In genomic region chr12:57118711-57119271, GRCh38 we compare ENCODE assay signal across 11 cellular contexts. TPM values are rescaled to one million over a fixed set of nuclear protein-coding genes. Genes with fewer than 3 reads are reported as not detected.
DNase-seq lines count a peak whose midpoint lies in the region; ATAC-seq, FAIRE-seq and TF ChIP-seq lines count a peak whose summit lies in the region.
"Had no signal": no experiment of that assay in that cellular context is flagged by ENCODE, and none has a peak within 500 bp of the region (broad histone marks: within the 10 kb centered on the region; RNA-seq: fewer than 3 reads in every experiment).

No MANE protein-coding gene starts in this region.

- TF ChIP-seq RAD21 in HepG2 (CRISPR knock-in tag; IDR thresholded peaks at IDR 0.05) = no peak

- peak; percentile 55 to 72 (median 64) for ATAC-seq in right lobe of liver
- no peak for ATAC-seq in HepG2
- ATAC-seq in heart right ventricle = peak; percentile 47 to 82 (median 66)
- peak; percentile 37 for ATAC-seq in aorta (ENCODE audit: low FRiP score)
- no peak for ATAC-seq in GM21360 (IDR thresholded peaks at IDR 0.05; ENCODE audit: unreplicated experiment)
- no peak for ATAC-seq in GM21723 (IDR thresholded peaks at IDR 0.05; ENCODE audit: unreplicated experiment)

- no peak overlapping the region for H3K9ac ChIP-seq in HepG2 (ENCODE audit: insufficient read depth, low read depth, low read length)

- no peak for FAIRE-seq in HepG2 (lab: Jason Lieb, UNC)

- H3K27ac ChIP-seq in right lobe of liver (no peak overlapping the region), HepG2 (ENCODE audit: extremely low read length, insufficient read depth, low read length) (no peak overlapping the region), RWPE1 (peak overlapping the region; percentile 78), heart right ventricle (peak overlapping the region in 3 of 10 donors; percentile 7 to 65 (median 29)), aorta (ENCODE audit: low read depth in 1 of 2, low read length in 2 of 2) (no peak overlapping the region)

- no peak overlapping the region for H3K4me3 ChIP-seq in right lobe of liver
- no peak overlapping the region for H3K4me3 ChIP-seq in HepG2 (replicated peaks in 1 of 3; ENCODE audit: insufficient read depth in 1 of 3, low read depth in 2 of 3, low read length in 3 of 3)
- H3K4me3 ChIP-seq in heart right ventricle = no peak overlapping the region
- H3K4me3 ChIP-seq in aorta (ENCODE audit: low read length in 2 of 2) = no peak overlapping the region

- TF ChIP-seq POLR2A in right lobe of liver (IDR thresholded peaks at IDR 0.05) (no peak), HepG2 (IDR thresholded peaks at IDR 0.05; ENCODE audit: insufficient read depth in 1 of 2, low read depth in 2 of 2, low read length in 2 of 2) (no peak)

- no peaks in the 10 kb centered on the region for H3K79me2 ChIP-seq in HepG2 (ENCODE audit: insufficient read depth, low read length)

- TF ChIP-seq CTCF in right lobe of liver (IDR thresholded peaks at IDR 0.05) (no peak), HepG2 (CRISPR knock-in tag; IDR thresholded peaks at IDR 0.05) (no peak), RWPE1 (conservative IDR thresholded peaks at IDR 0.05; ENCODE audit: low read depth) (no peak), heart right ventricle (IDR thresholded peaks at IDR 0.05) (no peak)

- no peak for TF ChIP-seq EP300 in HepG2 (IDR thresholded peaks at IDR 0.05; ENCODE audit: low read depth in 2 of 2, low read length in 2 of 2)
- no peak for TF ChIP-seq EP300 in HepG2 (CRISPR knock-in tag; IDR thresholded peaks at IDR 0.05; ENCODE audit: borderline replicate concordance)

- BruUV-seq in HepG2 (replicated peaks; lab: Mats Ljungman, UMichigan) = no TSS peak

- H3K4me2 ChIP-seq in HepG2 (ENCODE audit: low read depth, low read length) = no peak overlapping the region

- in situ Hi-C loops in HepG2 (cut with HindIII; ENCODE audit: extremely low pct_ligation_motif_present, low pct_unique_long_range_greater_than_20kb) = no loop called here

- H3K4me1 ChIP-seq in right lobe of liver (no peaks in the 10 kb centered on the region), HepG2 (ENCODE audit: insufficient read depth, low read length) (peaks cover 3% of the 10 kb centered on the region), heart right ventricle (peaks cover 0 to 21% (median 0%) of the 10 kb centered on the region in 9 donors), aorta (ENCODE audit: control insufficient read depth in 1 of 2, insufficient read depth in 2 of 2, low read length in 2 of 2) (no peaks in the 10 kb centered on the region)

- no peak overlapping the region for H2AFZ ChIP-seq in HepG2 (ENCODE audit: low read length)

- POLR2A ChIA-PET in HepG2 (lab: Yijun Ruan, JAX) (no interaction called here), RWPE1 (lab: Yijun Ruan, JAX; ENCODE audit: low non-redundant PET) (no interaction called here)

- no peaks in the 10 kb centered on the region for H3K36me3 ChIP-seq in right lobe of liver
- no peaks in the 10 kb centered on the region for H3K36me3 ChIP-seq in HepG2 (replicated peaks in 1 of 2; ENCODE audit: control insufficient read depth in 1 of 2, insufficient read depth in 2 of 2, low read length in 2 of 2)
- no peaks in the 10 kb centered on the region for H3K36me3 ChIP-seq in heart right ventricle
- no peaks in the 10 kb centered on the region for H3K36me3 ChIP-seq in aorta (ENCODE audit: control insufficient read depth in 1 of 2, insufficient read depth in 2 of 2, low read length in 1 of 2)

- DNase-seq in right lobe of liver (no peak), HepG2 (ENCODE audit: low spot score) (no peak), RWPE1 (ENCODE audit: low spot score) (peak; percentile 46), heart right ventricle (no peak), aorta (no peak), LoVo (ENCODE audit: low spot score) (no peak)
- DNase-seq: NCI-H187 treated with DMSO at 0.1 percent for 48 hours had no signal

- CTCF ChIA-PET in HepG2 (lab: Yijun Ruan, JAX; ENCODE audit: low intra/inter-chr PET ratio, low total read pairs) = no interaction called here
- CTCF ChIA-PET in RWPE1 (lab: Yijun Ruan, JAX) = interaction anchor here (0.8 to 1.4 kb wide), 2 partner anchors 57 to 121 kb away, joined by 3 to 4 read pairs; no protein-coding TSS in a partner anchor

- H4K20me1 ChIP-seq in HepG2 (ENCODE audit: insufficient read depth, low read length) = no peaks in the 10 kb centered on the region

- no CpG with 5 or more reads among the region's 1 CpG for WGBS in right lobe of liver (ENCODE audit: insufficient coverage, low coverage, low lambda C conversion rate, missing lambda C conversion rate)
- no CpG with 5 or more reads among the region's 1 CpG for WGBS in HepG2 (ENCODE audit: low lambda C conversion rate)
- WGBS in heart right ventricle, 2 donors = 69 to 94% methylated on average over 1 of the region's 1 CpG
- 80 to 93% methylated on average over 1 of the region's 1 CpG for WGBS in aorta, 2 donors

- H3K9me3 ChIP-seq in right lobe of liver (no peaks in the 10 kb centered on the region), HepG2 (ENCODE audit: low read length) (no peaks in the 10 kb centered on the region), heart right ventricle (no peaks in the 10 kb centered on the region), aorta (ENCODE audit: control insufficient read depth, low read length) (no peaks in the 10 kb centered on the region)

- H3K27me3 ChIP-seq in right lobe of liver (no peaks in the 10 kb centered on the region), HepG2 (ENCODE audit: control insufficient read depth in 1 of 2, insufficient read depth in 2 of 2, low read length in 2 of 2) (no peaks in the 10 kb centered on the region), heart right ventricle (no peaks in the 10 kb centered on the region), aorta (ENCODE audit: control insufficient read depth in 1 of 2, insufficient read depth in 2 of 2, low read length in 1 of 2) (no peaks in the 10 kb centered on the region)

- intact Hi-C loops in right lobe of liver (cut with DNase I) (loop anchor here in 1 of 2 donors (5.0 kb wide), 1 partner anchor 106 kb away; no protein-coding TSS in a partner anchor), HepG2 (cut with micrococcal nuclease; ENCODE audit: unreplicated experiment) (no loop called here), heart right ventricle (cut with DNase I) (loop anchor here in 1 of 10 donors (10.0 kb wide), 1 partner anchor 104 kb away; the partner anchor contains the start of gene TAC3), aorta (cut with DNase I) (no loop called here)

RNA-seq across cellular contexts. Expression of gene STAT6, which starts 7.6 kb away (rescaled TPM):
- 100 to 1,000 TPM in 3 of 6 experiments, 10 to 100 TPM in 3; 61.8 to 108 (median 94.7) TPM for total RNA-seq in right lobe of liver
- total RNA-seq in HepG2 (2016; rRNA removed; fragmentation: Illumina TruSeq; extraction: Trizol) = 19.4 and 28.0 TPM in 2 replicates
- total RNA-seq in HepG2 (2016; cell fraction: cytosol; rRNA removed; fragmentation: Illumina TruSeq; extraction: Trizol; ENCODE audit: low read depth) = 6.8 and 8.2 TPM in 2 replicates
- 16.5 and 28.8 TPM in 2 replicates for total RNA-seq in HepG2 (2016; cell fraction: insoluble cytoplasmic fraction; rRNA removed; fragmentation: Illumina TruSeq; extraction: Trizol)
- total RNA-seq in HepG2 (2016; cell fraction: membrane; rRNA removed; fragmentation: Illumina TruSeq; extraction: Trizol) = 12.1 and 12.8 TPM in 2 replicates
- total RNA-seq in HepG2 (2016; cell fraction: nucleus; rRNA removed; fragmentation: Illumina TruSeq; extraction: Trizol) = 25.5 and 33.3 TPM in 2 replicates
- polyA plus RNA-seq in HepG2 (2011; rRNA removed) = 62.2 and 68.7 TPM in 2 replicates
- 28.2 and 38.4 TPM in 2 replicates for polyA plus RNA-seq in HepG2 (2011; cell fraction: cytosol; rRNA removed)
- 203 and 258 TPM in 2 replicates for polyA plus RNA-seq in HepG2 (2011; cell fraction: nucleus; rRNA removed)
- 33.9 and 37.3 TPM in 2 replicates for polyA plus RNA-seq in HepG2 (2012)
- polyA plus RNA-seq in HepG2 (2016; cell fraction: cytosol; fragmentation: Illumina TruSeq; extraction: Trizol; ENCODE audit: low read depth) = 3.4 and 3.9 TPM in 2 replicates
- 16.5 and 19.0 TPM in 2 replicates for polyA plus RNA-seq in HepG2 (2016; cell fraction: insoluble cytoplasmic fraction; fragmentation: Illumina TruSeq; extraction: Trizol; ENCODE audit: low read depth)
- polyA plus RNA-seq in HepG2 (2016; cell fraction: membrane; fragmentation: Illumina TruSeq; extraction: Trizol; ENCODE audit: low read depth) = 8.0 and 8.1 TPM in 2 replicates
- 87.2 and 88.4 TPM in 2 replicates for polyA plus RNA-seq in HepG2 (2016; cell fraction: nucleus; fragmentation: Illumina TruSeq; extraction: Trizol; ENCODE audit: insufficient read depth, low read depth)
- 65.8 and 169 TPM in 2 replicates for polyA minus RNA-seq in HepG2 (2011; rRNA and poly(A)+ RNA removed; ENCODE audit: low replicate concordance)
- 16.4 and 22.5 TPM in 2 replicates for polyA minus RNA-seq in HepG2 (2011; cell fraction: cytosol; rRNA and poly(A)+ RNA removed)
- polyA minus RNA-seq in HepG2 (2011; cell fraction: nucleus; rRNA and poly(A)+ RNA removed) = 34.6 and 43.3 TPM in 2 replicates
- total RNA-seq in heart right ventricle = 10 to 100 TPM; 23.3 to 72.3 (median 38.0) TPM
- 10 to 100 TPM; 36.0 to 77.8 TPM for polyA plus RNA-seq in heart right ventricle
- total RNA-seq in aorta = 100 to 1,000 TPM; 199 to 258 TPM
- polyA plus RNA-seq in aorta = 100 to 1,000 TPM in 1 of 2 donors, 10 to 100 TPM in 1; 99.8 to 382 TPM

RNA-seq across cellular contexts. Expression of gene LRP1, which starts 9.5 kb away (rescaled TPM):
- total RNA-seq in right lobe of liver (100 to 1,000 TPM; 268 to 387 (median 301) TPM), HepG2 (2016; rRNA removed; fragmentation: Illumina TruSeq; extraction: Trizol) (14.7 and 16.5 TPM in 2 replicates), heart right ventricle (100 to 1,000 TPM in 4 of 10 donors, 10 to 100 TPM in 6; 46.3 to 259 (median 82.7) TPM), aorta (100 to 1,000 TPM; 517 to 992 TPM)
- total RNA-seq in HepG2 (2016; cell fraction: cytosol; rRNA removed; fragmentation: Illumina TruSeq; extraction: Trizol; ENCODE audit: low read depth) = 7.0 and 7.1 TPM in 2 replicates
- 12.6 and 13.0 TPM in 2 replicates for total RNA-seq in HepG2 (2016; cell fraction: insoluble cytoplasmic fraction; rRNA removed; fragmentation: Illumina TruSeq; extraction: Trizol)
- 9.7 and 10.2 TPM in 2 replicates for total RNA-seq in HepG2 (2016; cell fraction: membrane; rRNA removed; fragmentation: Illumina TruSeq; extraction: Trizol)
- total RNA-seq in HepG2 (2016; cell fraction: nucleus; rRNA removed; fragmentation: Illumina TruSeq; extraction: Trizol) = 47.7 and 58.7 TPM in 2 replicates
- polyA plus RNA-seq in HepG2 (2011; rRNA removed) (30.8 and 33.6 TPM in 2 replicates), heart right ventricle (10 to 100 TPM; 46.6 to 46.7 TPM), aorta (100 to 1,000 TPM in 1 of 2 donors, 10 to 100 TPM in 1; 36.8 to 223 TPM)
- polyA plus RNA-seq in HepG2 (2011; cell fraction: cytosol; rRNA removed) = 30.4 and 39.0 TPM in 2 replicates
- 188 and 243 TPM in 2 replicates for polyA plus RNA-seq in HepG2 (2011; cell fraction: nucleus; rRNA removed)
- 92.4 and 98.3 TPM in 2 replicates for polyA plus RNA-seq in HepG2 (2012)
- polyA plus RNA-seq in HepG2 (2016; cell fraction: cytosol; fragmentation: Illumina TruSeq; extraction: Trizol; ENCODE audit: low read depth) = 2.5 TPM in 2 replicates
- 11.6 and 18.1 TPM in 2 replicates for polyA plus RNA-seq in HepG2 (2016; cell fraction: insoluble cytoplasmic fraction; fragmentation: Illumina TruSeq; extraction: Trizol; ENCODE audit: low read depth)
- 4.9 TPM in 2 replicates for polyA plus RNA-seq in HepG2 (2016; cell fraction: membrane; fragmentation: Illumina TruSeq; extraction: Trizol; ENCODE audit: low read depth)
- polyA plus RNA-seq in HepG2 (2016; cell fraction: nucleus; fragmentation: Illumina TruSeq; extraction: Trizol; ENCODE audit: insufficient read depth, low read depth) = 95.2 and 99.3 TPM in 2 replicates
- 6.6 and 218 TPM in 2 replicates for polyA minus RNA-seq in HepG2 (2011; rRNA and poly(A)+ RNA removed; ENCODE audit: low replicate concordance)
- 92.2 and 104 TPM in 2 replicates for polyA minus RNA-seq in HepG2 (2011; cell fraction: cytosol; rRNA and poly(A)+ RNA removed)
- 85.0 and 102 TPM in 2 replicates for polyA minus RNA-seq in HepG2 (2011; cell fraction: nucleus; rRNA and poly(A)+ RNA removed)

RNA-seq across cellular contexts. Expression of gene LRP1-AS, which starts 28.6 kb away (rescaled TPM):
- total RNA-seq in right lobe of liver = not detected
- not detected in 2 replicates for total RNA-seq in HepG2 (2016; rRNA removed; fragmentation: Illumina TruSeq; extraction: Trizol)
- total RNA-seq in HepG2 (2016; cell fraction: cytosol; rRNA removed; fragmentation: Illumina TruSeq; extraction: Trizol; ENCODE audit: low read depth) = not detected in 2 replicates
- not detected in 2 replicates for total RNA-seq in HepG2 (2016; cell fraction: insoluble cytoplasmic fraction; rRNA removed; fragmentation: Illumina TruSeq; extraction: Trizol)
- not detected in 2 replicates for total RNA-seq in HepG2 (2016; cell fraction: membrane; rRNA removed; fragmentation: Illumina TruSeq; extraction: Trizol)
- not detected in 2 replicates for total RNA-seq in HepG2 (2016; cell fraction: nucleus; rRNA removed; fragmentation: Illumina TruSeq; extraction: Trizol)
- 0.20 TPM in 1 of 2 replicates, not detected in the other for polyA plus RNA-seq in HepG2 (2011; rRNA removed)
- polyA plus RNA-seq in HepG2 (2011; cell fraction: cytosol; rRNA removed) = not detected in 2 replicates
- not detected in 2 replicates for polyA plus RNA-seq in HepG2 (2011; cell fraction: nucleus; rRNA removed)
- not detected in 2 replicates for polyA plus RNA-seq in HepG2 (2012)
- polyA plus RNA-seq in HepG2 (2016; cell fraction: cytosol; fragmentation: Illumina TruSeq; extraction: Trizol; ENCODE audit: low read depth) = not detected in 2 replicates
- not detected in 2 replicates for polyA plus RNA-seq in HepG2 (2016; cell fraction: insoluble cytoplasmic fraction; fragmentation: Illumina TruSeq; extraction: Trizol; ENCODE audit: low read depth)
- not detected in 2 replicates for polyA plus RNA-seq in HepG2 (2016; cell fraction: membrane; fragmentation: Illumina TruSeq; extraction: Trizol; ENCODE audit: low read depth)
- not detected in 2 replicates for polyA plus RNA-seq in HepG2 (2016; cell fraction: nucleus; fragmentation: Illumina TruSeq; extraction: Trizol; ENCODE audit: insufficient read depth, low read depth)
- not detected in 2 replicates for polyA minus RNA-seq in HepG2 (2011; rRNA and poly(A)+ RNA removed; ENCODE audit: low replicate concordance)
- polyA minus RNA-seq in HepG2 (2011; cell fraction: cytosol; rRNA and poly(A)+ RNA removed) = not detected in 2 replicates
- polyA minus RNA-seq in HepG2 (2011; cell fraction: nucleus; rRNA and poly(A)+ RNA removed) = not detected in 2 replicates
- not detected for total RNA-seq in heart right ventricle
- polyA plus RNA-seq in heart right ventricle = not detected
- not detected for total RNA-seq in aorta
- not detected for polyA plus RNA-seq in aorta
- total RNA-seq: CD8-positive, alpha-beta memory T cell; fibroblast of villous mesenchyme had no signal
- polyA plus RNA-seq: CD8-positive, alpha-beta memory T cell had no signal

RNA-seq across cellular contexts. Expression of gene NAB2, which starts 29.9 kb away (rescaled TPM):
- total RNA-seq in right lobe of liver (10 to 100 TPM in 2 of 6 experiments, 1 to 10 TPM in 4; 6.1 to 13.1 (median 8.9) TPM), HepG2 (2016; rRNA removed; fragmentation: Illumina TruSeq; extraction: Trizol) (11.0 and 11.7 TPM in 2 replicates), heart right ventricle (10 to 100 TPM in 9 of 10 donors, 1 to 10 TPM in 1; 9.5 to 16.2 (median 12.0) TPM), aorta (10 to 100 TPM; 31.6 to 48.4 TPM)
- total RNA-seq in HepG2 (2016; cell fraction: cytosol; rRNA removed; fragmentation: Illumina TruSeq; extraction: Trizol; ENCODE audit: low read depth) = 3.0 and 3.6 TPM in 2 replicates
- total RNA-seq in HepG2 (2016; cell fraction: insoluble cytoplasmic fraction; rRNA removed; fragmentation: Illumina TruSeq; extraction: Trizol) = 11.0 and 11.7 TPM in 2 replicates
- total RNA-seq in HepG2 (2016; cell fraction: membrane; rRNA removed; fragmentation: Illumina TruSeq; extraction: Trizol) = 6.6 and 6.9 TPM in 2 replicates
- total RNA-seq in HepG2 (2016; cell fraction: nucleus; rRNA removed; fragmentation: Illumina TruSeq; extraction: Trizol) = 5.9 and 6.3 TPM in 2 replicates
- polyA plus RNA-seq in HepG2 (2011; rRNA removed) (12.9 and 17.5 TPM in 2 replicates), heart right ventricle (10 to 100 TPM; 15.0 to 20.2 TPM), aorta (10 to 100 TPM; 19.8 to 32.2 TPM)
- 11.8 and 13.8 TPM in 2 replicates for polyA plus RNA-seq in HepG2 (2011; cell fraction: cytosol; rRNA removed)
- 15.3 and 15.9 TPM in 2 replicates for polyA plus RNA-seq in HepG2 (2011; cell fraction: nucleus; rRNA removed)
- polyA plus RNA-seq in HepG2 (2012) = 8.1 and 11.0 TPM in 2 replicates
- polyA plus RNA-seq in HepG2 (2016; cell fraction: cytosol; fragmentation: Illumina TruSeq; extraction: Trizol; ENCODE audit: low read depth) = 1.9 and 2.1 TPM in 2 replicates
- polyA plus RNA-seq in HepG2 (2016; cell fraction: insoluble cytoplasmic fraction; fragmentation: Illumina TruSeq; extraction: Trizol; ENCODE audit: low read depth) = 11.1 and 11.2 TPM in 2 replicates
- 4.3 and 4.7 TPM in 2 replicates for polyA plus RNA-seq in HepG2 (2016; cell fraction: membrane; fragmentation: Illumina TruSeq; extraction: Trizol; ENCODE audit: low read depth)
- 14.2 and 14.8 TPM in 2 replicates for polyA plus RNA-seq in HepG2 (2016; cell fraction: nucleus; fragmentation: Illumina TruSeq; extraction: Trizol; ENCODE audit: insufficient read depth, low read depth)
- 19.1 and 23.7 TPM in 2 replicates for polyA minus RNA-seq in HepG2 (2011; rRNA and poly(A)+ RNA removed; ENCODE audit: low replicate concordance)
- polyA minus RNA-seq in HepG2 (2011; cell fraction: cytosol; rRNA and poly(A)+ RNA removed) = 9.8 and 9.9 TPM in 2 replicates
- polyA minus RNA-seq in HepG2 (2011; cell fraction: nucleus; rRNA and poly(A)+ RNA removed) = 5.2 and 7.7 TPM in 2 replicates

RNA-seq across cellular contexts. Expression of gene NEMP1, which starts 40.2 kb away (rescaled TPM):
- total RNA-seq in right lobe of liver = 1 to 10 TPM; 3.8 to 6.2 (median 4.8) TPM
- total RNA-seq in HepG2 (2016; rRNA removed; fragmentation: Illumina TruSeq; extraction: Trizol) = 8.3 and 12.9 TPM in 2 replicates
- 1.1 and 1.5 TPM in 2 replicates for total RNA-seq in HepG2 (2016; cell fraction: cytosol; rRNA removed; fragmentation: Illumina TruSeq; extraction: Trizol; ENCODE audit: low read depth)
- total RNA-seq in HepG2 (2016; cell fraction: insoluble cytoplasmic fraction; rRNA removed; fragmentation: Illumina TruSeq; extraction: Trizol) = 8.4 and 12.6 TPM in 2 replicates
- 3.9 and 4.4 TPM in 2 replicates for total RNA-seq in HepG2 (2016; cell fraction: membrane; rRNA removed; fragmentation: Illumina TruSeq; extraction: Trizol)
- total RNA-seq in HepG2 (2016; cell fraction: nucleus; rRNA removed; fragmentation: Illumina TruSeq; extraction: Trizol) = 18.4 and 20.1 TPM in 2 replicates
- 7.4 and 11.4 TPM in 2 replicates for polyA plus RNA-seq in HepG2 (2011; rRNA removed)
- polyA plus RNA-seq in HepG2 (2011; cell fraction: cytosol; rRNA removed) = 4.1 and 4.8 TPM in 2 replicates
- polyA plus RNA-seq in HepG2 (2011; cell fraction: nucleus; rRNA removed) = 14.3 and 15.1 TPM in 2 replicates
- 4.5 and 6.4 TPM in 2 replicates for polyA plus RNA-seq in HepG2 (2012)
- polyA plus RNA-seq in HepG2 (2016; cell fraction: cytosol; fragmentation: Illumina TruSeq; extraction: Trizol; ENCODE audit: low read depth) = 0.51 and 0.62 TPM in 2 replicates
- 5.7 and 6.0 TPM in 2 replicates for polyA plus RNA-seq in HepG2 (2016; cell fraction: insoluble cytoplasmic fraction; fragmentation: Illumina TruSeq; extraction: Trizol; ENCODE audit: low read depth)
- 1.6 and 1.9 TPM in 2 replicates for polyA plus RNA-seq in HepG2 (2016; cell fraction: membrane; fragmentation: Illumina TruSeq; extraction: Trizol; ENCODE audit: low read depth)
- 24.7 and 25.8 TPM in 2 replicates for polyA plus RNA-seq in HepG2 (2016; cell fraction: nucleus; fragmentation: Illumina TruSeq; extraction: Trizol; ENCODE audit: insufficient read depth, low read depth)
- 11.6 and 44.1 TPM in 2 replicates for polyA minus RNA-seq in HepG2 (2011; rRNA and poly(A)+ RNA removed; ENCODE audit: low replicate concordance)
- 3.4 and 5.6 TPM in 2 replicates for polyA minus RNA-seq in HepG2 (2011; cell fraction: cytosol; rRNA and poly(A)+ RNA removed)
- 11.1 and 11.2 TPM in 2 replicates for polyA minus RNA-seq in HepG2 (2011; cell fraction: nucleus; rRNA and poly(A)+ RNA removed)
- 1 to 10 TPM; 2.4 to 6.3 (median 3.9) TPM for total RNA-seq in heart right ventricle
- polyA plus RNA-seq in heart right ventricle = 1 to 10 TPM; 1.1 to 2.9 TPM
- 1 to 10 TPM; 7.6 to 10.0 TPM for total RNA-seq in aorta
- polyA plus RNA-seq in aorta = 1 to 10 TPM in 1 of 2 donors, under 1 TPM in 1; 0.75 to 5.8 TPM

Comparison
In these comparisons a context has a peak if more than half of its experiments do, and no peak if none do; other contexts are left out.
1. ATAC-seq: peak in right lobe of liver (4 of 4), heart right ventricle (8 of 8) and aorta (single experiment); none in HepG2 (single experiment), GM21360 (single experiment) and GM21723 (single experiment).